6 cellular contexts compared by ENCODE assay signal in genomic region chr3:154209499-154209898, GRCh38.
"Had no signal": no experiment of that assay in that cellular context is flagged by ENCODE, and none has a peak within 500 bp of the region (broad histone marks: within the 10 kb centered on the region; RNA-seq: fewer than 3 reads in every experiment).

No MANE protein-coding gene starts in this region.

- H3K27ac Mint-ChIP-seq: IgD-negative memory B cell had no signal

- DNase-seq: GM23248, GOT3, H9, HCEC 1CT had no signal

- H3K4me1 Mint-ChIP-seq: H9, IgD-negative memory B cell had no signal

- H3K9ac ChIP-seq: GM23248 had no signal

- H3K4me3 Mint-ChIP-seq: H9 had no signal

- FAIRE-seq: HTR-8/SVneo had no signal

- H2AFZ ChIP-seq: GM23248 had no signal

- H3K27ac ChIP-seq: GM23248 had no signal

- H3K4me3 ChIP-seq: GM23248 had no signal
